ENCODE assay signal across 1 cellular context in the genomic region with DNA sequence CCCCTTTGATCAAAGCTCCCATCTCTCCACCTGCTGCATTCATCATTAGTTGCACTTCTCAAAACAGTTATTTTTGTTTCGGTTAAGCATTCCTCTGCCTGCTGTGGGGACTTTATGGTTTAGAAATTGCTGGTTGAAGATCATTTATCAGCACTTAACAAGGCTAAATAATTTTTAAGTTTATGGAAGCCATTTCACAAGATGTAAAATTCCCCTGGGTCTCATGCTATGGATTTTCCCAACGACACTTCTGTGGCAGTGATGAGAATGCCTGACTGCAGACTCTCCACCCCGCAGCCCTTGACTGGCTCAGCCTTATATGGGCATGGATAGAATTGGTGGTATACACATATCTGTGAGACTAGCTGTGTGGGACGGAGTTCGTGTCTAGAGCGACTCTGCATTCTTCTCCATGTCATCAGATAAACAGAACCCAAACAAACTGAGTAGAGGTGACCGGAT.
TF ChIP-seq lines count a peak whose summit lies in the region.

No MANE protein-coding gene starts in this region.

TF ChIP-seq in H1, 55 proteins besides CTCF, POLR2A, EP300 and RAD21:
- TF ChIP-seq SRF (IDR thresholded peaks at IDR 0.05; ENCODE audit: low read depth, low read length) (peak; percentile 81), EZH2 (IDR thresholded peaks at IDR 0.05; ENCODE audit: low read depth, low read length, severe bottlenecking) (no peak)
